Comparison of ENCODE assay signal across 1 cellular context in genomic region chr17:82104797-82105416, GRCh38.
TF ChIP-seq lines count a peak whose summit lies in the region.

No MANE protein-coding gene starts in this region.

TF ChIP-seq in HCT116, 20 proteins besides CTCF, POLR2A, EP300 and RAD21:
- no peak for TF ChIP-seq YY1 (IDR thresholded peaks at IDR 0.05; ENCODE audit: extremely low read depth, insufficient replicate concordance, low read depth, low read length)
- TF ChIP-seq CBX3 (IDR thresholded peaks at IDR 0.05; ENCODE audit: low read depth), result no peak
- no peak for TF ChIP-seq ZNF274 (IDR thresholded peaks at IDR 0.05; ENCODE audit: low read depth, low read length)
- TF ChIP-seq SIN3A (IDR thresholded peaks at IDR 0.05; ENCODE audit: low read depth), result no peak
- TF ChIP-seq SRF (IDR thresholded peaks at IDR 0.05; ENCODE audit: low read depth), result no peak
- no peak for TF ChIP-seq EZH2 (IDR thresholded peaks at IDR 0.05)
- no peak; the same call in 1 of the 2 replicates for TF ChIP-seq POLR2AphosphoS5 (IDR thresholded peaks at IDR 0.05; ENCODE audit: low read depth, low read length)
- TF ChIP-seq CEBPB (IDR thresholded peaks at IDR 0.05; ENCODE audit: low read depth), result no peak
- no peak for TF ChIP-seq ZBTB33 (IDR thresholded peaks at IDR 0.05; ENCODE audit: extremely low read depth, insufficient replicate concordance, low read length)
- TF ChIP-seq JUND (IDR thresholded peaks at IDR 0.05), result no peak
- no peak for TF ChIP-seq EGR1 (IDR thresholded peaks at IDR 0.05; ENCODE audit: low read depth)
- no peak for TF ChIP-seq EZH2phosphoT487 (IDR thresholded peaks at IDR 0.05; ENCODE audit: borderline replicate concordance)
- no peak for TF ChIP-seq REST (IDR thresholded peaks at IDR 0.05; ENCODE audit: low read depth)
